In the genomic region with DNA sequence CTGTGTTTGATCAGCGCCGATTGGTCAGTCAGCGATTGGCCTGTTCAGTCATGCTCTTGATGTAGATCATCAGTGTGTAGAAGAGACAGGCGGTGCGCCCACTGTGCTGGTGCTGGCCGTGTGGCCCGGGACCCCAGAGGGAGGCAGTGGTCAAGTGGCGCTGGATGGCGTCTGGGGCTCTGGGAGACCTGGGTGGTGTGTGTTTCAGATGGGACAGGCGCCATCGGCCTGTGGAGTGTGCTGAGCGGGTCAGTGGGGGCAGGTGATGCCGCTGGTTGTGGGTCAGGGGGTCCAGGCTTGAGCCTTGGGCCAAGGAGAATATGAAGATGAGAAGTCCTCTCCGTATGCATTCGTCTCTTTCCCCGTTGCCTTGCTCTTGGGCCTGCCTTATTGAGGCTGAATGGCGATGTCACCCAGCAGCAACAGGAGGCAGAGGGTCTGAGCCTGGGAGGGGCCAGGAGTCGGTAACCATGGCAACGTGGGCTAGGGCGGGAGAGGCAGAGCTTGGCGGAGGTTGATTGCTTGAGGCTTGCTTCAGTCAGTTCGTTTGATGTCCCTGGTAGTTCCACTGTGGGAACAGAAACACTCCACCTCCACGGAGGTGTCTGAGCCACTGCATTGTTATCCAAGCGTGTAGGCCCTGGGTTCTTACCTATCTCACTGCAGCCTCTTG, we compare ENCODE assay signal across 15 cellular contexts.
DNase-seq lines count a peak whose midpoint lies in the region; ATAC-seq and TF ChIP-seq lines count a peak whose summit lies in the region.
"Had no signal": no experiment of that assay in that cellular context is flagged by ENCODE, and none has a peak within 500 bp of the region (broad histone marks: within the 10 kb centered on the region; RNA-seq: fewer than 3 reads in every experiment).

No MANE protein-coding gene starts in this region.

- peak; percentile 41 for DNase-seq in BE2C
- peak; percentile 68 for DNase-seq in GM06990 (ENCODE audit: extremely low read depth, insufficient read length)
- peak; percentile 40 for DNase-seq in activated B cell treated with CpG ODN at 0.5 μM for 24 hours
- DNase-seq in natural killer cell = no peak
- DNase-seq in CD8-positive, alpha-beta memory T cell = no peak
- DNase-seq in SHP77 treated with DMSO at 0.1 percent for 48 hours (lab: John Stamatoyannopoulos, UW) = no peak
- DNase-seq: caudate nucleus, NCI-H1048, NCI-H524 treated with DMSO at 0.1 percent for 48 hours, WERI-Rb-1 had no signal

- no peaks in the 10 kb centered on the region for H3K27me3 Mint-ChIP-seq in activated B cell treated with CpG ODN at 0.5 μM for 24 hours
- no peaks in the 10 kb centered on the region for H3K27me3 Mint-ChIP-seq in natural killer cell (ENCODE audit: low read depth in 2 of 2)
- H3K27me3 Mint-ChIP-seq in CD8-positive, alpha-beta memory T cell = no peaks in the 10 kb centered on the region

- H3K27me3 ChIP-seq in BE2C (no peaks in the 10 kb centered on the region), GM06990 (replicated peaks; ENCODE audit: control insufficient read depth, insufficient read depth, low read length) (no peaks in the 10 kb centered on the region)
- H3K27me3 ChIP-seq in CD8-positive, alpha-beta memory T cell (ENCODE audit: insufficient read depth, low read length, poor library complexity, severe bottlenecking) = no peaks in the 10 kb centered on the region
- H3K27me3 ChIP-seq: hepatocyte, suprapubic skin had no signal

- no peak for TF ChIP-seq CTCF in BE2C (IDR thresholded peaks at IDR 0.05; ENCODE audit: low read depth, low read length)
- TF ChIP-seq CTCF in GM06990 (IDR thresholded peaks at IDR 0.05; ENCODE audit: insufficient read depth, low read length, poor library complexity, severe bottlenecking) = no peak
- no peak for TF ChIP-seq CTCF in activated B cell treated with CpG ODN at 0.5 μM for 24 hours (IDR thresholded peaks at IDR 0.05)
- no peak for TF ChIP-seq CTCF in natural killer cell (IDR thresholded peaks at IDR 0.05)

- H3K4me1 ChIP-seq in BE2C = no peaks in the 10 kb centered on the region
- H3K4me1 ChIP-seq in CD8-positive, alpha-beta memory T cell (ENCODE audit: insufficient read depth, low read length) = peaks cover 5% of the 10 kb centered on the region

- H3K4me3 ChIP-seq in BE2C (ENCODE audit: low read depth, low read length) (no peak overlapping the region), GM06990 (replicated peaks; ENCODE audit: low read depth, low read length) (peak overlapping the region; percentile 20)
- H3K4me3 ChIP-seq in CD8-positive, alpha-beta memory T cell (ENCODE audit: low read length) = no peak overlapping the region
- H3K4me3 ChIP-seq: hepatocyte, lung, suprapubic skin had no signal

- POLR2A ChIA-PET in activated B cell treated with CpG ODN at 0.5 μM for 24 hours (lab: Charles Lee) = interaction anchor here (1.2 to 7.0 kb wide), 4 partner anchors 11 to 78 kb away, joined by 3 to 103 read pairs (median 20); no protein-coding TSS in a partner anchor
- POLR2A ChIA-PET in CD8-positive, alpha-beta memory T cell (lab: Charles Lee) = no interaction called here

- peak; percentile 12 for ATAC-seq in activated B cell treated with CpG ODN at 0.5 μM for 24 hours (ENCODE audit: low read depth)
- ATAC-seq in natural killer cell = no peak
- no peak for ATAC-seq in GM21528 (IDR thresholded peaks at IDR 0.05; ENCODE audit: low FRiP score, unreplicated experiment)
- ATAC-seq: Right ventricle myocardium inferior had no signal

- CTCF ChIA-PET in activated B cell treated with CpG ODN at 0.5 μM for 24 hours (lab: Charles Lee) = no interaction called here
- CTCF ChIA-PET in CD8-positive, alpha-beta memory T cell (lab: Charles Lee) = no interaction called here

- H3K9me3 ChIP-seq in BE2C = no peaks in the 10 kb centered on the region
- H3K9me3 ChIP-seq in CD8-positive, alpha-beta memory T cell (ENCODE audit: low read length) = no peaks in the 10 kb centered on the region

- H3K9me3 Mint-ChIP-seq in activated B cell treated with CpG ODN at 0.5 μM for 24 hours = peaks cover 9% of the 10 kb centered on the region
- H3K9me3 Mint-ChIP-seq in natural killer cell = peaks cover 0 to 3% of the 10 kb centered on the region in 2 donors
- H3K9me3 Mint-ChIP-seq in CD8-positive, alpha-beta memory T cell = peaks cover 0 to 8% (median 5%) of the 10 kb centered on the region in 5 donors

- intact Hi-C loops in activated B cell treated with CpG ODN at 0.5 μM for 24 hours (cut with micrococcal nuclease) (loop anchor here (1.0 kb wide), 1 partner anchor 14 kb away; no protein-coding TSS in a partner anchor), natural killer cell (cut with micrococcal nuclease) (loop anchor here (10.0 kb wide), 1 partner anchor 85 kb away; no protein-coding TSS in a partner anchor)

- H3K27ac ChIP-seq in CD8-positive, alpha-beta memory T cell (ENCODE audit: low read depth, low read length) = no peak overlapping the region
- H3K27ac ChIP-seq: hepatocyte, suprapubic skin, WERI-Rb-1 had no signal

- H3K36me3 ChIP-seq in BE2C (peaks cover 64% of the 10 kb centered on the region), GM06990 (ENCODE audit: control insufficient read depth, insufficient read depth, low read length) (peaks cover 26% of the 10 kb centered on the region)
- peaks cover 42% of the 10 kb centered on the region for H3K36me3 ChIP-seq in CD8-positive, alpha-beta memory T cell (ENCODE audit: insufficient read depth, low read length)

- H3K4me1 Mint-ChIP-seq in activated B cell treated with CpG ODN at 0.5 μM for 24 hours = peaks cover 84% of the 10 kb centered on the region
- H3K4me1 Mint-ChIP-seq in natural killer cell = peaks cover 43 to 55% of the 10 kb centered on the region in 2 donors
- peaks cover 32 to 56% (median 54%) of the 10 kb centered on the region in 3 donors for H3K4me1 Mint-ChIP-seq in CD8-positive, alpha-beta memory T cell

- H3K27ac Mint-ChIP-seq in activated B cell treated with CpG ODN at 0.5 μM for 24 hours = peak overlapping the region; percentile 99
- H3K27ac Mint-ChIP-seq in natural killer cell = peak overlapping the region; percentile 58 to 90
- H3K27ac Mint-ChIP-seq in CD8-positive, alpha-beta memory T cell = peak overlapping the region in 2 of 8 donors; percentile 57 to 88

- H3K4me3 Mint-ChIP-seq in activated B cell treated with CpG ODN at 0.5 μM for 24 hours = peak overlapping the region; percentile 85
- H3K4me3 Mint-ChIP-seq in natural killer cell = no peak overlapping the region
- H3K4me3 Mint-ChIP-seq in CD8-positive, alpha-beta memory T cell = no peak overlapping the region

- H3K36me3 Mint-ChIP-seq in activated B cell treated with CpG ODN at 0.5 μM for 24 hours (ENCODE audit: low read depth) (peaks cover 86% of the 10 kb centered on the region), natural killer cell (peaks cover 22% of the 10 kb centered on the region)
- H3K36me3 Mint-ChIP-seq in CD8-positive, alpha-beta memory T cell = peaks cover 36 to 88% (median 48%) of the 10 kb centered on the region in 3 donors

Comparison
In these comparisons a context has a peak if more than half of its experiments do, and no peak if none do; other contexts are left out.
1. DNase-seq: peak in BE2C (single experiment), GM06990 (single experiment) and activated B cell treated with CpG ODN at 0.5 μM for 24 hours (single experiment); none in natural killer cell (single experiment), CD8-positive, alpha-beta memory T cell (0 of 5) and SHP77 treated with DMSO at 0.1 percent for 48 hours (single experiment).